ENCODE assay signal across 4 cellular contexts in genomic region chr1:99696616-99697015, GRCh38.
TF ChIP-seq lines count a peak whose summit lies in the region.

No MANE protein-coding gene starts in this region.

TF ChIP-seq in SK-N-SH, 30 proteins besides CTCF, POLR2A, EP300 and RAD21 (continues in another document):
- TF ChIP-seq JUND (IDR thresholded peaks at IDR 0.05) = no peak
- TF ChIP-seq SMC3 (IDR thresholded peaks at IDR 0.05; ENCODE audit: low read depth, low read length) = no peak
- TF ChIP-seq NRF1 (IDR thresholded peaks at IDR 0.05; ENCODE audit: low read depth, low read length) = no peak
- no peak for TF ChIP-seq ZBTB33 (IDR thresholded peaks at IDR 0.05; ENCODE audit: borderline replicate concordance, low read depth)
- no peak for TF ChIP-seq USF2 (IDR thresholded peaks at IDR 0.05; ENCODE audit: borderline replicate concordance, low read depth, low read length)

TF ChIP-seq in SK-N-SH treated with all-trans-retinoic acid at 6 μM for 48 hours, 23 proteins besides CTCF, POLR2A, EP300 and RAD21 (continues in another document):
- no peak for TF ChIP-seq TOX (CRISPR knock-in tag; IDR thresholded peaks at IDR 0.05; ENCODE audit: borderline replicate concordance)
- TF ChIP-seq SNAI2 (CRISPR knock-in tag; IDR thresholded peaks at IDR 0.05) = no peak
- TF ChIP-seq BACH2 (CRISPR knock-in tag; IDR thresholded peaks at IDR 0.05; ENCODE audit: borderline replicate concordance) = no peak
- TF ChIP-seq ARNTL (CRISPR knock-in tag; IDR thresholded peaks at IDR 0.05; ENCODE audit: borderline replicate concordance, low read depth) = no peak
- TF ChIP-seq CREB5 (CRISPR knock-in tag; IDR thresholded peaks at IDR 0.05; ENCODE audit: low read depth) = no peak
- TF ChIP-seq TSHZ2 (CRISPR knock-in tag; IDR thresholded peaks at IDR 0.05) = no peak
- no peak for TF ChIP-seq ZNF565 (CRISPR knock-in tag; conservative IDR thresholded peaks at IDR 0.05; ENCODE audit: low read depth)
- TF ChIP-seq PPARA (CRISPR knock-in tag; IDR thresholded peaks at IDR 0.05; ENCODE audit: borderline replicate concordance) = no peak
- no peak for TF ChIP-seq GLIS3 (CRISPR knock-in tag; IDR thresholded peaks at IDR 0.05)
- no peak for TF ChIP-seq ZNF8 (CRISPR knock-in tag; IDR thresholded peaks at IDR 0.05)
- no peak for TF ChIP-seq CSRNP3 (CRISPR knock-in tag; IDR thresholded peaks at IDR 0.05)
- no peak for TF ChIP-seq TCF4 (CRISPR knock-in tag; IDR thresholded peaks at IDR 0.05; ENCODE audit: borderline replicate concordance)
- TF ChIP-seq ZFP30 (CRISPR knock-in tag; IDR thresholded peaks at IDR 0.05) = no peak
- TF ChIP-seq RARB (CRISPR knock-in tag; IDR thresholded peaks at IDR 0.05) = no peak
- TF ChIP-seq ESRRG (CRISPR knock-in tag; IDR thresholded peaks at IDR 0.05) = no peak

TF ChIP-seq in HCT116, 20 proteins besides CTCF, POLR2A, EP300 and RAD21:
- peak; percentile 21 for TF ChIP-seq REST (IDR thresholded peaks at IDR 0.05; ENCODE audit: low read depth)
- no peak for TF ChIP-seq MAX (IDR thresholded peaks at IDR 0.05)

TF ChIP-seq in endothelial cell of umbilical vein, 7 proteins besides CTCF, POLR2A, EP300 and RAD21:
- TF ChIP-seq MYC (IDR thresholded peaks at IDR 0.05; ENCODE audit: low read depth, low read length) = no peak
- TF ChIP-seq JUN (IDR thresholded peaks at IDR 0.05; ENCODE audit: borderline replicate concordance, insufficient read depth, insufficient read length, low read depth) = no peak
- TF ChIP-seq MAX (IDR thresholded peaks at IDR 0.05; ENCODE audit: insufficient read depth, insufficient read length) = no peak
- TF ChIP-seq GATA2 (IDR thresholded peaks at IDR 0.05; ENCODE audit: insufficient read depth, insufficient read length, low read depth, low read length) = no peak
- no peak for TF ChIP-seq POLR2AphosphoS5 (IDR thresholded peaks at IDR 0.05; ENCODE audit: insufficient read depth, low read depth, low read length)
- TF ChIP-seq FOS (IDR thresholded peaks at IDR 0.05; ENCODE audit: borderline replicate concordance, insufficient read depth, low read length) = no peak
- no peak for TF ChIP-seq EZH2 (IDR thresholded peaks at IDR 0.05; ENCODE audit: borderline replicate concordance, low read depth, low read length, severe bottlenecking)
